22 cellular contexts compared by ENCODE assay signal in genomic region chr7:32279500-32279899, GRCh38.
DNase-seq lines count a peak whose midpoint lies in the region; ATAC-seq and FAIRE-seq lines count a peak whose summit lies in the region.
"Had no signal": no experiment of that assay in that cellular context is flagged by ENCODE, and none has a peak within 500 bp of the region (broad histone marks: within the 10 kb centered on the region; RNA-seq: fewer than 3 reads in every experiment).

No MANE protein-coding gene starts in this region.

- no peaks in the 10 kb centered on the region for H3K9me3 Mint-ChIP-seq in stimulated activated effector memory CD8-positive, alpha-beta T cell treated with anti-CD3 and anti-CD28 coated beads, Interleukin-12 subunit alpha, Interleukin-12 subunit beta, amount 100 ng/mL, for 72 hours
- H3K9me3 Mint-ChIP-seq: CD4-positive, alpha-beta memory T cell had no signal

- ATAC-seq in stimulated activated effector memory CD8-positive, alpha-beta T cell treated with anti-CD3 and anti-CD28 coated beads, Interleukin-12 subunit alpha, Interleukin-12 subunit beta, amount 100 ng/mL, for 72 hours, result no peak

- FAIRE-seq in A204.1 (lab: Jason Lieb, UNC) (peak; percentile 35), RCC 7860 (lab: Jason Lieb, UNC) (peak; percentile 28), frontal cortex (lab: Jason Lieb, UNC) (peak; percentile 51)
- FAIRE-seq: GM12891, GM19239 had no signal

- H3K36me3 Mint-ChIP-seq in stimulated activated effector memory CD8-positive, alpha-beta T cell treated with anti-CD3 and anti-CD28 coated beads, Interleukin-12 subunit alpha, Interleukin-12 subunit beta, amount 100 ng/mL, for 72 hours, result no peaks in the 10 kb centered on the region
- H3K36me3 Mint-ChIP-seq: CD14-positive monocyte; CD4-positive, alpha-beta memory T cell; CD4-positive, CD25-positive, alpha-beta regulatory T cell; CD8-positive, alpha-beta memory T cell had no signal

- no peaks in the 10 kb centered on the region for H3K4me1 Mint-ChIP-seq in stimulated activated effector memory CD8-positive, alpha-beta T cell treated with anti-CD3 and anti-CD28 coated beads, Interleukin-12 subunit alpha, Interleukin-12 subunit beta, amount 100 ng/mL, for 72 hours
- H3K4me1 Mint-ChIP-seq: CD14-positive monocyte; CD4-positive, alpha-beta memory T cell; CD4-positive, CD25-positive, alpha-beta regulatory T cell; CD8-positive, alpha-beta memory T cell had no signal

- DNase-seq in RCC 7860 (ENCODE audit: low spot score), result no peak
- DNase-seq in frontal cortex (ENCODE audit: low spot score in 2 of 2), result no peak
- DNase-seq in stimulated activated effector memory CD8-positive, alpha-beta T cell treated with anti-CD3 and anti-CD28 coated beads, Interleukin-12 subunit alpha, Interleukin-12 subunit beta, amount 100 ng/mL, for 72 hours (ENCODE audit: low spot score in 2 of 2), result no peak
- no peak for DNase-seq in hypothalamus (lab: John Stamatoyannopoulos, UW)
- DNase-seq: ACHN; BE2C; C1 segment of cervical spinal cord; CD4-positive, alpha-beta memory T cell; CD4-positive, CD25-positive, alpha-beta regulatory T cell; CD8-positive, alpha-beta memory T cell; COR-L47; DMS 273 treated with DMSO at 0.1 percent for 48 hours; DMS153; DMS53; DMS79; DND-41; EL; GF-D8 had no signal

- H3K4me3 Mint-ChIP-seq in stimulated activated effector memory CD8-positive, alpha-beta T cell treated with anti-CD3 and anti-CD28 coated beads, Interleukin-12 subunit alpha, Interleukin-12 subunit beta, amount 100 ng/mL, for 72 hours, result no peak overlapping the region
- H3K4me3 Mint-ChIP-seq: CD14-positive monocyte; CD4-positive, alpha-beta memory T cell; CD4-positive, CD25-positive, alpha-beta regulatory T cell; CD8-positive, alpha-beta memory T cell had no signal

- no peak overlapping the region for H3K27ac Mint-ChIP-seq in stimulated activated effector memory CD8-positive, alpha-beta T cell treated with anti-CD3 and anti-CD28 coated beads, Interleukin-12 subunit alpha, Interleukin-12 subunit beta, amount 100 ng/mL, for 72 hours
- H3K27ac Mint-ChIP-seq: CD14-positive monocyte; CD4-positive, alpha-beta memory T cell; CD4-positive, CD25-positive, alpha-beta regulatory T cell; CD8-positive, alpha-beta memory T cell had no signal
